Comparison of ENCODE assay signal across 9 cellular contexts in the genomic region with DNA sequence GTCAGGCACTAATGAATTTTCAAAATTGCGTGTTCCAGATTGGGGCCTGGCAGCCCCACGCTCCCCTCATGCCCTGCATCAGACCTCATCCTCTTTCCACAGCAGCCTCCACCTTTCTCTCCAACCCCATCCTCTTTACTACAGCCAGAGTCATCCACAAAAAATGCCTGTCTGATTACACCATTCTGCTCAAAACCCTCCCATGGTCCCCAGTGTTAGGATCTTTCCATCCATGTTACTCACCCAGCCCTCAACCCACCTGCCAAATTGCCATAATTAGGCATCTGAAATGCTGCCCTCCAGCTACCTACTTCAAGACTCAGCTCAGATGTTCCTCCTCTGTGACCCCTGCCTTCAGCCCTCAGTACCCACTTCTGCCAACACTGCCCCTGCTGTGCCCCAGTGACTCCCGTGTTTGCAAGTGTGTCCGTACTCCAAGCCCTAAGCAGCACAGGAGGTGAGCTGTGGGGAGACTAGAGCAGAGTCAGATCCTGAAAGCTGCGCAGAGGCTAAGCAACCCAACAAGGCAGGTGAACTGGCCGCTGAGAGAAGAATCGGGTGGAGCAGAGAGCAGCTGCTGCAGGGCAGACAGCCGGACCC. TPM values are rescaled to one million over a fixed set of nuclear protein-coding genes. Genes with fewer than 3 reads are reported as not detected.
A peak's percentile ranks its signal among the peaks of the same experiment; 100 is the strongest.
DNase-seq lines count a peak whose midpoint lies in the region; ATAC-seq, FAIRE-seq and TF ChIP-seq lines count a peak whose summit lies in the region.
"Had no signal": no experiment of that assay in that cellular context is flagged by ENCODE, and none has a peak within 500 bp of the region (broad histone marks: within the 10 kb centered on the region; RNA-seq: fewer than 3 reads in every experiment).

No MANE protein-coding gene starts in this region.

- no peak for ATAC-seq in activated CD8-positive, alpha-beta T cell treated with anti-CD3 and anti-CD28 coated beads, Interleukin-2, amount 10 ng/mL, durations not matched to agents 7 days and 5 days
- no peak for ATAC-seq in upper lobe of right lung

- H3K36me3 ChIP-seq in upper lobe of right lung = no peaks in the 10 kb centered on the region

- H3K27ac Mint-ChIP-seq in activated CD8-positive, alpha-beta T cell treated with anti-CD3 and anti-CD28 coated beads, Interleukin-2, amount 10 ng/mL, durations not matched to agents 7 days and 5 days = peak overlapping the region; percentile 15

- intact Hi-C loops in upper lobe of right lung (cut with DNase I) = no loop called here

- H3K27me3 Mint-ChIP-seq in activated CD8-positive, alpha-beta T cell treated with anti-CD3 and anti-CD28 coated beads, Interleukin-2, amount 10 ng/mL, durations not matched to agents 7 days and 5 days (ENCODE audit: low read depth) = peaks cover 20% of the 10 kb centered on the region

- POLR2A ChIA-PET in activated CD8-positive, alpha-beta T cell treated with anti-CD3 and anti-CD28 coated beads, Interleukin-2, amount 10 ng/mL, durations not matched to agents 7 days and 5 days (lab: Charles Lee) = interaction anchor here (0.9 kb wide), 1 partner anchor 226 kb away, joined by 3 read pairs; a partner anchor contains a TSS

- H3K4me3 ChIP-seq in iPS-18c (ENCODE audit: insufficient read depth, low read depth, low read length) (peak overlapping the region; percentile 80), upper lobe of right lung (peak overlapping the region; percentile 46)

- H3K36me3 Mint-ChIP-seq in activated CD8-positive, alpha-beta T cell treated with anti-CD3 and anti-CD28 coated beads, Interleukin-2, amount 10 ng/mL, durations not matched to agents 7 days and 5 days (ENCODE audit: low read depth) = peaks cover 4% of the 10 kb centered on the region

- peak; percentile 33 to 43 for DNase-seq in activated T-cell treated with anti-CD3 and anti-CD28 coated beads, Interleukin-2, amount 50 U/mL, for 48 hours
- DNase-seq in activated T-cell treated with anti-CD3 and anti-CD28 coated beads, Interleukin-2, amount 50 U/mL, for 1 hour = no peak
- DNase-seq in activated CD8-positive, alpha-beta T cell treated with anti-CD3 and anti-CD28 coated beads, Interleukin-2, amount 10 ng/mL, durations not matched to agents 7 days and 5 days = no peak
- DNase-seq in upper lobe of right lung = no peak
- no peak for DNase-seq in activated naive CD4-positive, alpha-beta T cell treated with Interleukin-2 at 50 U/mL for 16 hours
- no peak for DNase-seq in AML-193 (lab: John Stamatoyannopoulos, UW)
- DNase-seq in frontal cortex (ENCODE audit: low spot score in 2 of 2) = no peak

- H3K4me3 Mint-ChIP-seq in activated CD8-positive, alpha-beta T cell treated with anti-CD3 and anti-CD28 coated beads, Interleukin-2, amount 10 ng/mL, durations not matched to agents 7 days and 5 days = no peak overlapping the region

- CTCF ChIA-PET in activated CD8-positive, alpha-beta T cell treated with anti-CD3 and anti-CD28 coated beads, Interleukin-2, amount 10 ng/mL, durations not matched to agents 7 days and 5 days (lab: Charles Lee) = interaction anchor here (1.3 to 11.3 kb wide), 10 partner anchors 14 to 406 kb away, joined by 3 to 506 read pairs (median 16); a partner anchor contains a TSS

- no peak for FAIRE-seq in frontal cortex (lab: Jason Lieb, UNC)

- peaks cover 23% of the 10 kb centered on the region for H3K4me1 Mint-ChIP-seq in activated CD8-positive, alpha-beta T cell treated with anti-CD3 and anti-CD28 coated beads, Interleukin-2, amount 10 ng/mL, durations not matched to agents 7 days and 5 days (ENCODE audit: low read depth)

- TF ChIP-seq CTCF in upper lobe of right lung (IDR thresholded peaks at IDR 0.05) = no peak

- H3K9me3 Mint-ChIP-seq in activated CD8-positive, alpha-beta T cell treated with anti-CD3 and anti-CD28 coated beads, Interleukin-2, amount 10 ng/mL, durations not matched to agents 7 days and 5 days (ENCODE audit: insufficient read depth) = no peaks in the 10 kb centered on the region

- H3K27ac ChIP-seq in upper lobe of right lung = no peak overlapping the region

- H3K4me1 ChIP-seq in upper lobe of right lung = peaks cover 21% of the 10 kb centered on the region

- H3K9me3 ChIP-seq in iPS-18c (ENCODE audit: control insufficient read depth, insufficient read depth, low read length) (no peaks in the 10 kb centered on the region), upper lobe of right lung (no peaks in the 10 kb centered on the region)

- H3K27me3 ChIP-seq in upper lobe of right lung = peaks cover 21% of the 10 kb centered on the region

RNA-seq across cellular contexts. Expression of a gene that starts 0.7 kb away (rescaled TPM):
- under 1 TPM; 0.23 to 0.68 TPM for total RNA-seq in activated CD8-positive, alpha-beta T cell treated with anti-CD3 and anti-CD28 coated beads, Interleukin-2, amount 10 ng/mL, durations not matched to agents 7 days and 5 days
- total RNA-seq in upper lobe of right lung = 0.43 TPM
- under 0.01 TPM for total RNA-seq in frontal cortex
- total RNA-seq: HT-29 had no signal

RNA-seq across cellular contexts. Expression of a gene that starts 13.9 kb away (rescaled TPM):
- 10 to 100 TPM; 23.7 to 24.5 TPM for total RNA-seq in activated CD8-positive, alpha-beta T cell treated with anti-CD3 and anti-CD28 coated beads, Interleukin-2, amount 10 ng/mL, durations not matched to agents 7 days and 5 days
- total RNA-seq in upper lobe of right lung (24.9 TPM), frontal cortex (13.9 TPM)

RNA-seq across cellular contexts. Expression of a gene that starts 36.9 kb away (rescaled TPM):
- 10 to 100 TPM; 32.4 to 32.9 TPM for total RNA-seq in activated CD8-positive, alpha-beta T cell treated with anti-CD3 and anti-CD28 coated beads, Interleukin-2, amount 10 ng/mL, durations not matched to agents 7 days and 5 days
- 18.8 TPM for total RNA-seq in upper lobe of right lung
- total RNA-seq in frontal cortex = 12.2 TPM

RNA-seq across cellular contexts. Expression of a gene that starts 41.9 kb away (rescaled TPM):
- 100 to 1,000 TPM; 116 to 117 TPM for total RNA-seq in activated CD8-positive, alpha-beta T cell treated with anti-CD3 and anti-CD28 coated beads, Interleukin-2, amount 10 ng/mL, durations not matched to agents 7 days and 5 days
- total RNA-seq in upper lobe of right lung = 191 TPM
- total RNA-seq in frontal cortex = 265 TPM

RNA-seq across cellular contexts. Expression of a gene that starts 46.1 kb away (rescaled TPM):
- 10 to 100 TPM; 20.1 to 20.2 TPM for total RNA-seq in activated CD8-positive, alpha-beta T cell treated with anti-CD3 and anti-CD28 coated beads, Interleukin-2, amount 10 ng/mL, durations not matched to agents 7 days and 5 days
- total RNA-seq in upper lobe of right lung = 23.8 TPM
- total RNA-seq in frontal cortex = 119 TPM

Comparison
In these comparisons a context has a peak if more than half of its experiments do, and no peak if none do; other contexts are left out.
1. DNase-seq: peak in activated T-cell treated with anti-CD3 and anti-CD28 coated beads, Interleukin-2, amount 50 U/mL, for 48 hours (2 of 2); none in activated T-cell treated with anti-CD3 and anti-CD28 coated beads, Interleukin-2, amount 50 U/mL, for 1 hour (single experiment), activated CD8-positive, alpha-beta T cell treated with anti-CD3 and anti-CD28 coated beads, Interleukin-2, amount 10 ng/mL, durations not matched to agents 7 days and 5 days (single experiment), upper lobe of right lung (single experiment), activated naive CD4-positive, alpha-beta T cell treated with Interleukin-2 at 50 U/mL for 16 hours (single experiment), AML-193 (0 of 2) and frontal cortex (0 of 2).